Comparison of ENCODE assay signal across 8 cellular contexts in genomic region chr15:69394556-69395282, GRCh38. TPM values are rescaled to one million over a fixed set of nuclear protein-coding genes. Genes with fewer than 3 reads are reported as not detected.
DNase-seq lines count a peak whose midpoint lies in the region; ATAC-seq and TF ChIP-seq lines count a peak whose summit lies in the region.

No MANE protein-coding gene starts in this region.

- peak; percentile 97 for TF ChIP-seq CTCF in HEK293 (tag by site-specific recombination; IDR thresholded peaks at IDR 0.05)

- H3K36me3 Mint-ChIP-seq in activated CD8-positive, alpha-beta T cell treated with anti-CD3 and anti-CD28 coated beads, Interleukin-2, amount 10 ng/mL, durations not matched to agents 7 days and 5 days (ENCODE audit: low read depth), result no peaks in the 10 kb centered on the region
- H3K36me3 Mint-ChIP-seq in memory B cell, result no peaks in the 10 kb centered on the region

- POLR2A ChIA-PET in HEK293 (lab: Yijun Ruan, JAX), result interaction anchor here (0.9 to 1.2 kb wide), 2 partner anchors 58 to 234 kb away, joined by 4 read pairs; partner anchors contain the start of genes GLCE and RPLP1
- POLR2A ChIA-PET in activated CD8-positive, alpha-beta T cell treated with anti-CD3 and anti-CD28 coated beads, Interleukin-2, amount 10 ng/mL, durations not matched to agents 7 days and 5 days (lab: Charles Lee), result interaction anchor here (1.0 kb wide), 1 partner anchor 57 kb away, joined by 3 read pairs; no protein-coding TSS in a partner anchor

- no peak overlapping the region for H3K27ac ChIP-seq in HEK293 (ENCODE audit: extremely low read depth, low read depth, low read length)
- no peak overlapping the region for H3K27ac ChIP-seq in effector memory CD4-positive, alpha-beta T cell (ENCODE audit: insufficient read depth, low read length, poor library complexity, severe bottlenecking)

- peaks cover 6% of the 10 kb centered on the region for H3K27me3 Mint-ChIP-seq in activated CD8-positive, alpha-beta T cell treated with anti-CD3 and anti-CD28 coated beads, Interleukin-2, amount 10 ng/mL, durations not matched to agents 7 days and 5 days (ENCODE audit: low read depth)
- peaks cover 6% of the 10 kb centered on the region for H3K27me3 Mint-ChIP-seq in memory B cell

- DNase-seq in DMS 273 (lab: John Stamatoyannopoulos, UW; ENCODE audit: unreplicated experiment) (peak; percentile 85), NCI-H82 treated with DMSO at 0.1 percent for 48 hours (lab: John Stamatoyannopoulos, UW; ENCODE audit: unreplicated experiment) (peak; percentile 22), memory B cell (ENCODE audit: low spot score in 2 of 2) (peak; percentile 85 to 93)
- DNase-seq in activated CD8-positive, alpha-beta T cell treated with anti-CD3 and anti-CD28 coated beads, Interleukin-2, amount 10 ng/mL, durations not matched to agents 7 days and 5 days, result peak; percentile 86
- DNase-seq in effector memory CD4-positive, alpha-beta T cell, result peak; percentile 43 to 66 (median 45)
- peak; percentile 77 for DNase-seq in stimulated activated CD8-positive, alpha-beta memory T cell treated with anti-CD3 and anti-CD28 coated beads, Interleukin-15, amount 100 ng/mL, for 1 hour (ENCODE audit: low read depth)

- H3K4me1 ChIP-seq in HEK293 (ENCODE audit: control insufficient read depth, insufficient read depth, low read length), result no peaks in the 10 kb centered on the region; the same call in 1 of the 2 replicates
- peaks cover 3% of the 10 kb centered on the region for H3K4me1 ChIP-seq in effector memory CD4-positive, alpha-beta T cell (ENCODE audit: control insufficient read depth, insufficient read depth, low read length, poor library complexity, severe bottlenecking)

- peak; percentile 94 for ATAC-seq in activated CD8-positive, alpha-beta T cell treated with anti-CD3 and anti-CD28 coated beads, Interleukin-2, amount 10 ng/mL, durations not matched to agents 7 days and 5 days
- ATAC-seq in memory B cell (ENCODE audit: low read depth) (peak; percentile 99), GM18519 (IDR thresholded peaks at IDR 0.05; ENCODE audit: low FRiP score, unreplicated experiment) (no peak)

- no peaks in the 10 kb centered on the region for H3K9me3 ChIP-seq in HEK293 (ENCODE audit: control insufficient read depth, insufficient read depth, low read depth, low read length)
- H3K9me3 ChIP-seq in effector memory CD4-positive, alpha-beta T cell (ENCODE audit: control insufficient read depth, low read length), result no peaks in the 10 kb centered on the region

- H3K27me3 ChIP-seq in effector memory CD4-positive, alpha-beta T cell (replicated peaks; ENCODE audit: control insufficient read depth, insufficient read depth, low read length, poor library complexity, severe bottlenecking), result no peaks in the 10 kb centered on the region

- no peak overlapping the region for H3K27ac Mint-ChIP-seq in activated CD8-positive, alpha-beta T cell treated with anti-CD3 and anti-CD28 coated beads, Interleukin-2, amount 10 ng/mL, durations not matched to agents 7 days and 5 days
- H3K27ac Mint-ChIP-seq in memory B cell, result no peak overlapping the region

- no peaks in the 10 kb centered on the region for H3K36me3 ChIP-seq in HEK293 (ENCODE audit: control insufficient read depth in 2 of 2, insufficient read depth in 1 of 2, low read length in 2 of 2)
- no peaks in the 10 kb centered on the region for H3K36me3 ChIP-seq in effector memory CD4-positive, alpha-beta T cell (ENCODE audit: control insufficient read depth, insufficient read depth, low read length)

- H3K4me3 Mint-ChIP-seq in activated CD8-positive, alpha-beta T cell treated with anti-CD3 and anti-CD28 coated beads, Interleukin-2, amount 10 ng/mL, durations not matched to agents 7 days and 5 days, result no peak overlapping the region
- H3K4me3 Mint-ChIP-seq in memory B cell, result peak overlapping the region; percentile 11

- CTCF ChIA-PET in HEK293 (lab: Yijun Ruan, JAX), result interaction anchor here (0.6 to 5.3 kb wide), 45 partner anchors 9 to 445 kb away, joined by 3 to 51 read pairs (median 4); partner anchors contain the start of gene KIF23
- CTCF ChIA-PET in activated CD8-positive, alpha-beta T cell treated with anti-CD3 and anti-CD28 coated beads, Interleukin-2, amount 10 ng/mL, durations not matched to agents 7 days and 5 days (lab: Charles Lee), result interaction anchor here (0.7 to 3.6 kb wide), 17 partner anchors 9 to 341 kb away, joined by 3 to 27 read pairs (median 4); no protein-coding TSS in a partner anchor

- H3K4me1 Mint-ChIP-seq in activated CD8-positive, alpha-beta T cell treated with anti-CD3 and anti-CD28 coated beads, Interleukin-2, amount 10 ng/mL, durations not matched to agents 7 days and 5 days (ENCODE audit: low read depth), result peaks cover 17% of the 10 kb centered on the region
- no peaks in the 10 kb centered on the region for H3K4me1 Mint-ChIP-seq in memory B cell

- H3K9me3 Mint-ChIP-seq in activated CD8-positive, alpha-beta T cell treated with anti-CD3 and anti-CD28 coated beads, Interleukin-2, amount 10 ng/mL, durations not matched to agents 7 days and 5 days (ENCODE audit: insufficient read depth), result no peaks in the 10 kb centered on the region
- no peaks in the 10 kb centered on the region for H3K9me3 Mint-ChIP-seq in memory B cell

- no peak overlapping the region for H3K4me3 ChIP-seq in HEK293 (ENCODE audit: low read depth, low read length)
- H3K4me3 ChIP-seq in effector memory CD4-positive, alpha-beta T cell (ENCODE audit: insufficient read depth, low read depth, low read length, poor library complexity, severe bottlenecking), result no peak overlapping the region

TF ChIP-seq in HEK293, 187 proteins besides CTCF, POLR2A, EP300 and RAD21 (continues in another document):
- peak; percentile 33; the same call in 1 of the 2 replicates for TF ChIP-seq GLIS1 (tag by site-specific recombination; IDR thresholded peaks at IDR 0.05)
- TF ChIP-seq ZFP37 (tag by site-specific recombination; IDR thresholded peaks at IDR 0.05), result peak; percentile 72; the same call in 1 of the 2 replicates
- no peak for TF ChIP-seq ZNF211 (tag by site-specific recombination; IDR thresholded peaks at IDR 0.05; ENCODE audit: low read depth)
- peak; percentile 45; the same call in 1 of the 2 replicates for TF ChIP-seq SP7 (tag by site-specific recombination; IDR thresholded peaks at IDR 0.05)
- TF ChIP-seq ZNF48 (tag by site-specific recombination; IDR thresholded peaks at IDR 0.05), result no peak
- peak; percentile 78 for TF ChIP-seq PATZ1 (tag by site-specific recombination; IDR thresholded peaks at IDR 0.05)
- TF ChIP-seq GLIS2 (tag by site-specific recombination; IDR thresholded peaks at IDR 0.05), result peak; percentile 93
- peak; percentile 70; the same call in 1 of the 2 replicates for TF ChIP-seq ZNF391 (tag by site-specific recombination; IDR thresholded peaks at IDR 0.05; ENCODE audit: borderline replicate concordance, low read depth)
- peak; percentile 87; the same call in 1 of the 2 replicates for TF ChIP-seq ZNF2 (tag by site-specific recombination; IDR thresholded peaks at IDR 0.05)
- TF ChIP-seq ZNF654 (tag by site-specific recombination; IDR thresholded peaks at IDR 0.05; ENCODE audit: low read depth), result peak; percentile 80
- peak; percentile 97 for TF ChIP-seq ZNF600 (tag by site-specific recombination; IDR thresholded peaks at IDR 0.05)
- peak; percentile 66; the same call in 1 of the 2 replicates for TF ChIP-seq ZBTB48 (tag by site-specific recombination; IDR thresholded peaks at IDR 0.05)
- TF ChIP-seq ZNF658 (tag by site-specific recombination; IDR thresholded peaks at IDR 0.05), result no peak
- TF ChIP-seq ZNF488 (tag by site-specific recombination; IDR thresholded peaks at IDR 0.05), result no peak
- TF ChIP-seq ZBTB8A (tag by site-specific recombination; IDR thresholded peaks at IDR 0.05), result peak; percentile 94
- no peak for TF ChIP-seq HOXC10 (CRISPR knock-in tag; IDR thresholded peaks at IDR 0.05)
- TF ChIP-seq ZBTB17 (tag by site-specific recombination; IDR thresholded peaks at IDR 0.05), result 0 out of 2 replicates have a peak, but pooled peaks have one; percentile 27
- no peak for TF ChIP-seq ZNF140 (tag by site-specific recombination; IDR thresholded peaks at IDR 0.05)

RNA-seq across cellular contexts. Expression of gene KIF23, which starts 19.4 kb away (rescaled TPM):
- 10 to 100 TPM; 80.7 to 87.9 TPM for total RNA-seq in activated CD8-positive, alpha-beta T cell treated with anti-CD3 and anti-CD28 coated beads, Interleukin-2, amount 10 ng/mL, durations not matched to agents 7 days and 5 days

RNA-seq across cellular contexts. Expression of gene RPLP1, which starts 57.9 kb away (rescaled TPM):
- total RNA-seq in activated CD8-positive, alpha-beta T cell treated with anti-CD3 and anti-CD28 coated beads, Interleukin-2, amount 10 ng/mL, durations not matched to agents 7 days and 5 days, result 1,000 to 10,000 TPM; 1,664 to 1,767 TPM

Comparison
In these comparisons a context has a peak if more than half of its experiments do, and no peak if none do; other contexts are left out.
1. DNase-seq: peak in every context shown above with its lines; median percentile 89 in memory B cell; 86 in activated CD8-positive, alpha-beta T cell treated with anti-CD3 and anti-CD28 coated beads, Interleukin-2, amount 10 ng/mL, durations not matched to agents 7 days and 5 days; 85 in DMS 273; 77 in stimulated activated CD8-positive, alpha-beta memory T cell treated with anti-CD3 and anti-CD28 coated beads, Interleukin-15, amount 100 ng/mL, for 1 hour; 45 in effector memory CD4-positive, alpha-beta T cell; 22 in NCI-H82 treated with DMSO at 0.1 percent for 48 hours.